ENCODE assay signal across 7 cellular contexts in genomic region chr11:126365508-126365907, GRCh38. TPM values are rescaled to one million over a fixed set of nuclear protein-coding genes. Genes with fewer than 3 reads are reported as not detected.
DNase-seq lines count a peak whose midpoint lies in the region; ATAC-seq and TF ChIP-seq lines count a peak whose summit lies in the region.
"Not testable (repeated sequence)": the region's sequence is repeated elsewhere in the genome, so short reads cannot be mapped to it uniquely, and the experiment has no call there.

No MANE protein-coding gene starts in this region.

- ATAC-seq in heart right ventricle (peak in 4 of 8 donors; percentile 0 to 35 (median 9)), left lung (peak; percentile 52)
- not testable (repeated sequence) for ATAC-seq in natural killer cell

- not testable (repeated sequence) for H3K9me3 Mint-ChIP-seq in natural killer cell

- H3K27ac ChIP-seq in angular gyrus (ENCODE audit: low read depth, low read length) = peak overlapping the region; percentile 64
- peak overlapping the region in 55 of 59 donors; percentile 48 to 98 (median 83) for H3K27ac ChIP-seq in dorsolateral prefrontal cortex
- H3K27ac ChIP-seq in heart right ventricle = peak overlapping the region in 6 of 10 donors; percentile 30 to 77 (median 54)
- H3K27ac ChIP-seq in left lung = not testable (repeated sequence)
- H3K27ac ChIP-seq in substantia nigra (ENCODE audit: low read depth, low read length, poor library complexity, severe bottlenecking) = peak overlapping the region; percentile 82

- H3K36me3 ChIP-seq in heart right ventricle, left lung: not testable (repeated sequence)

- not testable (repeated sequence) for H3K27me3 Mint-ChIP-seq in natural killer cell (ENCODE audit: low read depth in 2 of 2)

- H3K4me3 ChIP-seq in dorsolateral prefrontal cortex = peak overlapping the region in 3 of 59 donors; percentile 3 to 42 (median 27)
- not testable (repeated sequence) for H3K4me3 ChIP-seq in heart right ventricle, left lung

- not testable (repeated sequence) for H3K36me3 Mint-ChIP-seq in natural killer cell

- peaks cover 29 to 49% of the 10 kb centered on the region in 2 donors for H3K4me1 Mint-ChIP-seq in natural killer cell

- WGBS in heart right ventricle, 2 donors = 66 to 76% methylated on average over 5 of the region's 5 CpGs

- TF ChIP-seq CTCF in dorsolateral prefrontal cortex (IDR thresholded peaks at IDR 0.05 in 54 of 56, conservative IDR thresholded peaks at IDR 0.05 in 2 of 56; ENCODE audit: low read depth in 1 of 56, partially characterized antibody in 56 of 56); heart right ventricle (IDR thresholded peaks at IDR 0.05); left lung (IDR thresholded peaks at IDR 0.05); natural killer cell (IDR thresholded peaks at IDR 0.05): not testable (repeated sequence)

- DNase-seq in HT-29 (ENCODE audit: low spot score) = peak; percentile 76
- peak in 5 of 10 donors; percentile 21 to 51 (median 38) for DNase-seq in dorsolateral prefrontal cortex
- not testable (repeated sequence) for DNase-seq in heart right ventricle, natural killer cell
- DNase-seq in left lung = peak; percentile 16 to 59
- DNase-seq in substantia nigra (lab: John Stamatoyannopoulos, UW) = peak in 2 of 49 donors; percentile 17 to 56

- peak overlapping the region; percentile 64 to 82 for H3K27ac Mint-ChIP-seq in natural killer cell

- intact Hi-C loops in dorsolateral prefrontal cortex (cut with DNase I); heart right ventricle (cut with DNase I); left lung (cut with DNase I); natural killer cell (cut with micrococcal nuclease): not testable (repeated sequence)

- H3K27me3 ChIP-seq in dorsolateral prefrontal cortex, heart right ventricle, left lung: not testable (repeated sequence)

- peaks cover 16 to 82% (median 50%) of the 10 kb centered on the region in 9 donors for H3K4me1 ChIP-seq in heart right ventricle
- H3K4me1 ChIP-seq in left lung = peaks cover 0 to 47% of the 10 kb centered on the region in 2 donors

- not testable (repeated sequence) for H3K4me3 Mint-ChIP-seq in natural killer cell

- not testable (repeated sequence) for H3K9me3 ChIP-seq in heart right ventricle, left lung

RNA-seq across cellular contexts. Expression of gene ST3GAL4, which starts 10.0 kb away (rescaled TPM):
- total RNA-seq in HT-29 (2014; rRNA removed; shearing (Covaris generic)) = 140 and 158 TPM in 2 replicates
- total RNA-seq in dorsolateral prefrontal cortex (10 to 100 TPM; 19.8 to 70.4 (median 32.7) TPM), heart right ventricle (10 to 100 TPM; 24.8 to 51.0 (median 43.4) TPM), left lung (10 to 100 TPM; 33.1 to 35.9 TPM), natural killer cell (10 to 100 TPM; 43.3 to 57.6 (median 47.3) TPM)
- 10 to 100 TPM; 96.2 to 98.2 TPM for polyA plus RNA-seq in heart right ventricle
